Comparison of ENCODE assay signal across 28 cellular contexts in the genomic region with DNA sequence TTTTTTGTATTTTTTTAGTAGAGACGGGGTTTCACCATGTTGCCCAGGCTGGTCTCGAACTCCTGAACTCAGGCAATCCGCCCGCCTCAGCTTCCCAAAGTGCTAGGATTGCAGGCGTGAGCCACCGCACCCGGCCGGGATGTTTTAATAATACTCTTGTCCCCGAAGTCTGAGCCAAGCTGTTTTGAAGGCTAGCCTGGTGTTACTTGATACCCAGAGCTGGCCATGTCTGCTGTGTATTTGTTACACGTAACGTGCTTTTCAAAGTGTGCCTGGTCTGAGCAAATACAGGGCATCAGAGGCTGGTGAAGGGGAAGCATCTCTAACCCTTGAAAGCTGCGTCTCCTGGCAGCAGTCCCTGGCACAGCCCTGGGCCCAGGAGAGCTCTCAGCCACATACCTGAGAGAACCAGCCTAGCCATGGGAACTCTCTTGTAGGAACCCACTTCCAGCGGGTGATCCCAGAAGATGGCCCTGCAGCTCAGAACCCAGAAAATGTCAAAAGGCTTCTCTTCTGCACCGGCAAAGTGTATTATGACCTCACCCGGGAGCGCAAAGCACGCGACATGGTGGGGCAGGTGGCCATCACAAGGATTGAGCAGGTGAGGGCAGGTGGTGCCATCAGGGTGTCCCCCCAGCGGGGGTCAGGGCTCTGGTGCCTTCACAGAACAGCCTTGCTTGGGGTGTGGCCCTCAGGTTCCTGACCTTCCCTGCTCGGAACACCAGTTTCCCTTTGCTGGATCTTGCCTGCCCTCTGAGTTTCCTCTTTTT. TPM values are rescaled to one million over a fixed set of nuclear protein-coding genes. Genes with fewer than 3 reads are reported as not detected.
DNase-seq lines count a peak whose midpoint lies in the region; ATAC-seq and TF ChIP-seq lines count a peak whose summit lies in the region.
"Had no signal": no experiment of that assay in that cellular context is flagged by ENCODE, and none has a peak within 500 bp of the region (broad histone marks: within the 10 kb centered on the region; RNA-seq: fewer than 3 reads in every experiment).

No MANE protein-coding gene starts in this region.

- H2AFZ ChIP-seq in osteoblast (ENCODE audit: low read length) = no peak overlapping the region
- H2AFZ ChIP-seq: neural progenitor cell had no signal

- peaks cover 46% of the 10 kb centered on the region for H3K36me3 Mint-ChIP-seq in CD8-positive, alpha-beta T cell
- peaks cover 54% of the 10 kb centered on the region for H3K36me3 Mint-ChIP-seq in activated T-helper 2 cell treated with anti-CD3 and anti-CD28 coated beads, Interferon-gamma antibody, Interleukin-2, Interleukin-4, amounts not matched to agents 10 μg/mL and 5 μg/mL and 100 μg/mL, durations not matched to agents 14 hours and 24 hours and 36 hours (ENCODE audit: low read depth)

- no peaks in the 10 kb centered on the region for H3K9me3 ChIP-seq in CD8-positive, alpha-beta T cell (ENCODE audit: low read length)
- H3K9me3 ChIP-seq in osteoblast (ENCODE audit: low read depth, low read length) = no peaks in the 10 kb centered on the region
- H3K9me3 ChIP-seq: A549, testis, uterus had no signal

- no peak overlapping the region for H3K27ac ChIP-seq in CD8-positive, alpha-beta T cell (ENCODE audit: low read depth, low read length)
- no peak overlapping the region for H3K27ac ChIP-seq in osteoblast (ENCODE audit: low read depth, low read length)
- H3K27ac ChIP-seq: A549, brain microvascular endothelial cell, neural progenitor cell, testis, uterus had no signal

- intact Hi-C loops in CD8-positive, alpha-beta T cell (cut with DNase I, micrococcal nuclease) = no loop called here
- intact Hi-C loops in Right ventricle myocardium inferior (cut with DNase I) = no loop called here
- intact Hi-C loops in activated T-helper 2 cell treated with anti-CD3 and anti-CD28 coated beads, Interferon-gamma antibody, Interleukin-2, Interleukin-4, amounts not matched to agents 10 μg/mL and 5 μg/mL and 100 μg/mL, durations not matched to agents 14 hours and 24 hours and 36 hours (cut with micrococcal nuclease) = no loop called here

- no peak overlapping the region for H3K4me3 Mint-ChIP-seq in CD8-positive, alpha-beta T cell
- H3K4me3 Mint-ChIP-seq in activated T-helper 2 cell treated with anti-CD3 and anti-CD28 coated beads, Interferon-gamma antibody, Interleukin-2, Interleukin-4, amounts not matched to agents 10 μg/mL and 5 μg/mL and 100 μg/mL, durations not matched to agents 14 hours and 24 hours and 36 hours (ENCODE audit: low read depth) = no peak overlapping the region
- H3K4me3 Mint-ChIP-seq: activated B cell treated with CpG ODN at 0.5 μM for 24 hours; activated T-helper 1 cell treated with anti-CD3 and anti-CD28 coated beads, Interleukin-12 subunit alpha, Interleukin-12 subunit beta, Interleukin-2, Interleukin-4 antibody, amounts not matched to agents 30 ng/mL and 10 ng/mL and 1 ng/mL, durations not matched to agents 14 hours and 24 hours and 36 hours; CD4-positive, alpha-beta memory T cell; neural progenitor cell had no signal

- CTCF ChIA-PET in CD8-positive, alpha-beta T cell (lab: Charles Lee) = no interaction called here

- H3K36me3 ChIP-seq in CD8-positive, alpha-beta T cell (ENCODE audit: insufficient read depth, low read length) = peaks cover 7% of the 10 kb centered on the region
- peaks cover 14% of the 10 kb centered on the region for H3K36me3 ChIP-seq in osteoblast (ENCODE audit: insufficient read depth, low read length)
- H3K36me3 ChIP-seq: neural progenitor cell, uterus had no signal

- no peaks in the 10 kb centered on the region for H3K9me3 Mint-ChIP-seq in CD8-positive, alpha-beta T cell
- no peaks in the 10 kb centered on the region for H3K9me3 Mint-ChIP-seq in activated T-helper 2 cell treated with anti-CD3 and anti-CD28 coated beads, Interferon-gamma antibody, Interleukin-2, Interleukin-4, amounts not matched to agents 10 μg/mL and 5 μg/mL and 100 μg/mL, durations not matched to agents 14 hours and 24 hours and 36 hours
- H3K9me3 Mint-ChIP-seq: activated B cell treated with CpG ODN at 0.5 μM for 24 hours; activated T-helper 1 cell treated with anti-CD3 and anti-CD28 coated beads, Interleukin-12 subunit alpha, Interleukin-12 subunit beta, Interleukin-2, Interleukin-4 antibody, amounts not matched to agents 30 ng/mL and 10 ng/mL and 1 ng/mL, durations not matched to agents 14 hours and 24 hours and 36 hours; neural progenitor cell had no signal

- no peaks in the 10 kb centered on the region for H3K79me2 ChIP-seq in osteoblast (ENCODE audit: insufficient read depth, low read length)

- peak overlapping the region; percentile 52 for H3K27ac Mint-ChIP-seq in CD8-positive, alpha-beta T cell
- no peak overlapping the region for H3K27ac Mint-ChIP-seq in activated T-helper 2 cell treated with anti-CD3 and anti-CD28 coated beads, Interferon-gamma antibody, Interleukin-2, Interleukin-4, amounts not matched to agents 10 μg/mL and 5 μg/mL and 100 μg/mL, durations not matched to agents 14 hours and 24 hours and 36 hours
- H3K27ac Mint-ChIP-seq: activated B cell treated with CpG ODN at 0.5 μM for 24 hours; activated T-helper 1 cell treated with anti-CD3 and anti-CD28 coated beads, Interleukin-12 subunit alpha, Interleukin-12 subunit beta, Interleukin-2, Interleukin-4 antibody, amounts not matched to agents 30 ng/mL and 10 ng/mL and 1 ng/mL, durations not matched to agents 14 hours and 24 hours and 36 hours; neural progenitor cell had no signal

- H3K4me1 Mint-ChIP-seq in CD8-positive, alpha-beta T cell (ENCODE audit: low read depth) = peaks cover 5% of the 10 kb centered on the region
- peaks cover under 1% of the 10 kb centered on the region for H3K4me1 Mint-ChIP-seq in activated T-helper 2 cell treated with anti-CD3 and anti-CD28 coated beads, Interferon-gamma antibody, Interleukin-2, Interleukin-4, amounts not matched to agents 10 μg/mL and 5 μg/mL and 100 μg/mL, durations not matched to agents 14 hours and 24 hours and 36 hours (ENCODE audit: low read depth)
- H3K4me1 Mint-ChIP-seq: activated B cell treated with CpG ODN at 0.5 μM for 24 hours had no signal

- ATAC-seq in CD8-positive, alpha-beta T cell = no peak
- ATAC-seq in Right ventricle myocardium inferior (peak; percentile 57), GM19455 (IDR thresholded peaks at IDR 0.05; ENCODE audit: unreplicated experiment) (no peak), GM19351 (IDR thresholded peaks at IDR 0.05; ENCODE audit: unreplicated experiment) (no peak)
- ATAC-seq: A549, sciatic nerve had no signal

- H3K4me3 ChIP-seq in CD8-positive, alpha-beta T cell (ENCODE audit: low read depth, low read length) = no peak overlapping the region
- no peak overlapping the region for H3K4me3 ChIP-seq in osteoblast (ENCODE audit: insufficient read depth, low read length)
- H3K4me3 ChIP-seq: A549, neural progenitor cell, testis, uterus had no signal

- POLR2A ChIA-PET in CD8-positive, alpha-beta T cell (lab: Charles Lee) = interaction anchor here (1.2 kb wide), 1 partner anchor 75 kb away, joined by 4 read pairs; no protein-coding TSS in a partner anchor

- no peak for TF ChIP-seq CTCF in CD8-positive, alpha-beta T cell (IDR thresholded peaks at IDR 0.05)
- TF ChIP-seq CTCF in osteoblast (IDR thresholded peaks at IDR 0.05; ENCODE audit: extremely low read depth, low read depth, low read length) = no peak

- H3K27me3 Mint-ChIP-seq in CD8-positive, alpha-beta T cell (ENCODE audit: low read depth) = no peaks in the 10 kb centered on the region
- no peaks in the 10 kb centered on the region for H3K27me3 Mint-ChIP-seq in activated T-helper 2 cell treated with anti-CD3 and anti-CD28 coated beads, Interferon-gamma antibody, Interleukin-2, Interleukin-4, amounts not matched to agents 10 μg/mL and 5 μg/mL and 100 μg/mL, durations not matched to agents 14 hours and 24 hours and 36 hours (ENCODE audit: low read depth)
- H3K27me3 Mint-ChIP-seq: activated B cell treated with CpG ODN at 0.5 μM for 24 hours; CD4-positive, alpha-beta memory T cell had no signal

- no peak overlapping the region for H3K4me2 ChIP-seq in osteoblast (ENCODE audit: insufficient read depth, low read length)
- H3K4me2 ChIP-seq: A549, neural progenitor cell had no signal

- H4K20me1 ChIP-seq in osteoblast (ENCODE audit: insufficient read depth, low read length) = no peaks in the 10 kb centered on the region

- H3K27me3 ChIP-seq in CD8-positive, alpha-beta T cell (ENCODE audit: insufficient read depth, low read length) = no peaks in the 10 kb centered on the region
- H3K27me3 ChIP-seq in osteoblast (ENCODE audit: insufficient read depth, low read length) = no peaks in the 10 kb centered on the region
- H3K27me3 ChIP-seq: brain microvascular endothelial cell, neural progenitor cell, testis, uterus had no signal

- DNase-seq in CD8-positive, alpha-beta T cell = no peak
- peak; percentile 95 for DNase-seq in NCI-H2029 (lab: John Stamatoyannopoulos, UW)
- no peak for DNase-seq in Right ventricle myocardium inferior (ENCODE audit: missing footprints)
- peak; percentile 53 for DNase-seq in osteoblast (ENCODE audit: insufficient read length, low spot score, missing footprints)
- no peak for DNase-seq in activated T-helper 2 cell treated with anti-CD3 and anti-CD28 coated beads, Interferon-gamma antibody, Interleukin-2, Interleukin-4, amounts not matched to agents 10 μg/mL and 5 μg/mL and 100 μg/mL, durations not matched to agents 14 hours and 24 hours and 36 hours (ENCODE audit: low spot score)
- DNase-seq in NAMALWA (ENCODE audit: low spot score) = no peak
- DNase-seq: activated B cell treated with CpG ODN at 0.5 μM for 24 hours; activated CD4-positive, alpha-beta T cell treated with anti-CD3 and anti-CD28 coated beads, Interleukin-2, amount 50 U/mL, for 4 hours; activated naive CD4-positive, alpha-beta T cell treated with anti-CD3 and anti-CD28 coated beads, Interleukin-2, amount 50 U/mL, for 16 hours; AML-193; amniotic stem cell; brain microvascular endothelial cell; CD4-positive, alpha-beta memory T cell; DMS153; kidney glomerular epithelial cell; NCI-H2081 treated with DMSO at 0.1 percent for 48 hours; NCI-H446 treated with DMSO at 0.1 percent for 48 hours; stimulated activated CD4-positive, alpha-beta T cell treated with anti-CD3 and anti-CD28 coated beads, Interleukin-15, amount 100 ng/mL, for 24 hours; stimulated activated naive CD4-positive, alpha-beta T cell; T1000; testis; uterus had no signal

- no peaks in the 10 kb centered on the region for H3K4me1 ChIP-seq in CD8-positive, alpha-beta T cell (ENCODE audit: insufficient read depth, low read length)
- no peaks in the 10 kb centered on the region for H3K4me1 ChIP-seq in osteoblast (ENCODE audit: insufficient read depth, low read length)
- H3K4me1 ChIP-seq: A549, neural progenitor cell, testis, uterus had no signal

RNA-seq across cellular contexts. Expression of a gene that starts 41.7 kb away (rescaled TPM):
- 10 to 100 TPM; 67.1 to 71.3 TPM for total RNA-seq in CD8-positive, alpha-beta T cell
- total RNA-seq in Right ventricle myocardium inferior (62.2 TPM), osteoblast (18.8 and 19.4 TPM in 2 replicates)
- total RNA-seq in activated T-helper 2 cell treated with anti-CD3 and anti-CD28 coated beads, Interferon-gamma antibody, Interleukin-2, Interleukin-4, amounts not matched to agents 10 μg/mL and 5 μg/mL and 100 μg/mL, durations not matched to agents 14 hours and 24 hours and 36 hours = 105 TPM in 2 replicates

Comparison
In these comparisons a context has a peak if more than half of its experiments do, and no peak if none do; other contexts are left out.
1. DNase-seq: peak in NCI-H2029 (single experiment) and osteoblast (single experiment); none in CD8-positive, alpha-beta T cell (0 of 7), Right ventricle myocardium inferior (single experiment), activated T-helper 2 cell treated with anti-CD3 and anti-CD28 coated beads, Interferon-gamma antibody, Interleukin-2, Interleukin-4, amounts not matched to agents 10 μg/mL and 5 μg/mL and 100 μg/mL, durations not matched to agents 14 hours and 24 hours and 36 hours (single experiment) and NAMALWA (single experiment).